In genomic region chr10:104924101-104924795, GRCh38 we compare ENCODE assay signal across 17 cellular contexts.
DNase-seq lines count a peak whose midpoint lies in the region; ATAC-seq and TF ChIP-seq lines count a peak whose summit lies in the region.
"Had no signal": no experiment of that assay in that cellular context is flagged by ENCODE, and none has a peak within 500 bp of the region (broad histone marks: within the 10 kb centered on the region; RNA-seq: fewer than 3 reads in every experiment).

No MANE protein-coding gene starts in this region.

- POLR2A ChIA-PET in WTC11 (lab: Charles Lee) = no interaction called here

- no peaks in the 10 kb centered on the region for H4K20me1 ChIP-seq in neural progenitor cell (ENCODE audit: low read depth)
- H4K20me1 ChIP-seq: BLaER1 treated with 17β-estradiol and CSF1 and Interleukin-3, amounts not matched to agents 10 nM and 100 nM had no signal

- H3K4me3 ChIP-seq in cardiac muscle cell (no peak overlapping the region), neural progenitor cell (no peak overlapping the region)
- H3K4me3 ChIP-seq: A549; BLaER1 treated with 17β-estradiol and CSF1 and Interleukin-3, amounts not matched to agents 10 nM and 100 nM had no signal

- H2AFZ ChIP-seq in neural progenitor cell (replicated peaks) = no peak overlapping the region

- H3K9me3 Mint-ChIP-seq in WTC11 (no peaks in the 10 kb centered on the region), neural progenitor cell (no peaks in the 10 kb centered on the region)
- H3K9me3 Mint-ChIP-seq: CD4-positive, alpha-beta T cell; CD8-positive, alpha-beta T cell had no signal

- H3K4me1 Mint-ChIP-seq in WTC11 = peaks cover 17% of the 10 kb centered on the region
- H3K4me1 Mint-ChIP-seq in neural progenitor cell = no peaks in the 10 kb centered on the region
- H3K4me1 Mint-ChIP-seq: B cell had no signal

- peak in 1 of 2 donors; percentile 91 for DNase-seq in cardiac muscle cell (ENCODE audit: low read depth in 1 of 2, low spot score in 1 of 2)
- DNase-seq in left cardiac atrium = no peak
- DNase-seq in WTC11 (ENCODE audit: low spot score) = no peak
- DNase-seq in neural progenitor cell (ENCODE audit: low spot score) = peak; percentile 5
- no peak for DNase-seq in HCEC 1CT
- DNase-seq: Caco-2; Calu3; CD4-positive, alpha-beta T cell; CD8-positive, alpha-beta T cell; DMS79 treated with DMSO at 0.1 percent for 48 hours; GF-D8 had no signal

- H3K27ac Mint-ChIP-seq in WTC11 (no peak overlapping the region), neural progenitor cell (no peak overlapping the region)
- H3K27ac Mint-ChIP-seq: B cell; CD4-positive, alpha-beta T cell; CD8-positive, alpha-beta T cell had no signal

- H3K36me3 ChIP-seq in cardiac muscle cell (no peaks in the 10 kb centered on the region), neural progenitor cell (no peaks in the 10 kb centered on the region)
- H3K36me3 ChIP-seq: BLaER1 treated with 17β-estradiol and CSF1 and Interleukin-3, amounts not matched to agents 10 nM and 100 nM had no signal

- no peaks in the 10 kb centered on the region for H3K36me3 Mint-ChIP-seq in WTC11
- no peaks in the 10 kb centered on the region for H3K36me3 Mint-ChIP-seq in neural progenitor cell
- H3K36me3 Mint-ChIP-seq: CD8-positive, alpha-beta T cell had no signal

- no peak overlapping the region for H3K4me2 ChIP-seq in neural progenitor cell
- H3K4me2 ChIP-seq: A549; BLaER1 treated with 17β-estradiol and CSF1 and Interleukin-3, amounts not matched to agents 10 nM and 100 nM had no signal

- intact Hi-C loops in left cardiac atrium (cut with DNase I) = loop anchor here (2.0 to 10.0 kb wide), 3 partner anchors 273 to 509 kb away; partner anchors contain the start of gene SORCS3 (in 1 of the 2)

- ATAC-seq in left cardiac atrium (no peak), WTC11 (peak; percentile 64), HG02678 (IDR thresholded peaks at IDR 0.05; ENCODE audit: unreplicated experiment) (no peak)
- ATAC-seq: A549; CD8-positive, alpha-beta T cell had no signal

- TF ChIP-seq CTCF in cardiac muscle cell (IDR thresholded peaks at IDR 0.05; ENCODE audit: low read depth, low read length) = no peak
- TF ChIP-seq CTCF in WTC11 (IDR thresholded peaks at IDR 0.05) = no peak
- no peak for TF ChIP-seq CTCF in neural progenitor cell (IDR thresholded peaks at IDR 0.05)

- no peak overlapping the region for H3K9ac ChIP-seq in neural progenitor cell
- H3K9ac ChIP-seq: BLaER1 treated with 17β-estradiol and CSF1 and Interleukin-3, amounts not matched to agents 10 nM and 100 nM had no signal

- H3K27me3 Mint-ChIP-seq in WTC11 (ENCODE audit: low read depth) (no peaks in the 10 kb centered on the region), neural progenitor cell (ENCODE audit: insufficient read depth, low read depth) (peaks cover 2% of the 10 kb centered on the region)
- H3K27me3 Mint-ChIP-seq: B cell had no signal

- no peaks in the 10 kb centered on the region for H3F3A ChIP-seq in neural progenitor cell (ENCODE audit: low read depth)

- no peaks in the 10 kb centered on the region for H3K9me3 ChIP-seq in cardiac muscle cell (ENCODE audit: low read depth)
- H3K9me3 ChIP-seq in neural progenitor cell (ENCODE audit: low read depth) = no peaks in the 10 kb centered on the region
- H3K9me3 ChIP-seq: A549; BLaER1 treated with 17β-estradiol and CSF1 and Interleukin-3, amounts not matched to agents 10 nM and 100 nM; Caco-2 had no signal

- H3K27me3 ChIP-seq in cardiac muscle cell (no peaks in the 10 kb centered on the region), neural progenitor cell (no peaks in the 10 kb centered on the region)
- H3K27me3 ChIP-seq: BLaER1 treated with 17β-estradiol and CSF1 and Interleukin-3, amounts not matched to agents 10 nM and 100 nM had no signal

- H3K79me2 ChIP-seq in neural progenitor cell (ENCODE audit: low read depth) = no peaks in the 10 kb centered on the region

- H3K27ac ChIP-seq in cardiac muscle cell = peak overlapping the region; percentile 73
- no peak overlapping the region for H3K27ac ChIP-seq in neural progenitor cell
- H3K27ac ChIP-seq: 22Rv1; A549; BLaER1 treated with 17β-estradiol and CSF1 and Interleukin-3, amounts not matched to agents 10 nM and 100 nM; C4-2B had no signal

- H3K4me1 ChIP-seq in cardiac muscle cell (ENCODE audit: low read depth) (peaks cover 21% of the 10 kb centered on the region), neural progenitor cell (peaks cover 6% of the 10 kb centered on the region)
- H3K4me1 ChIP-seq: A549; BLaER1 treated with 17β-estradiol and CSF1 and Interleukin-3, amounts not matched to agents 10 nM and 100 nM; Caco-2 had no signal

- H3K4me3 Mint-ChIP-seq in WTC11 (no peak overlapping the region), neural progenitor cell (no peak overlapping the region)
- H3K4me3 Mint-ChIP-seq: B cell; CD4-positive, alpha-beta T cell; CD8-positive, alpha-beta T cell had no signal

- CTCF ChIA-PET in WTC11 (lab: Charles Lee) = interaction anchor here (0.6 to 3.3 kb wide), 10 partner anchors 8 to 302 kb away, joined by 3 to 22 read pairs (median 4); partner anchors contain the start of gene SORCS3

TF ChIP-seq in WTC11, 78 proteins besides CTCF, POLR2A, EP300 and RAD21:
- TF ChIP-seq NR2C2 (CRISPR knock-in tag; IDR thresholded peaks at IDR 0.05) = no peak
- no peak for TF ChIP-seq MLX (CRISPR knock-in tag; IDR thresholded peaks at IDR 0.05)
- no peak for TF ChIP-seq MXD4 (CRISPR knock-in tag; IDR thresholded peaks at IDR 0.05; ENCODE audit: borderline replicate concordance)
- no peak for TF ChIP-seq MYBL2 (CRISPR knock-in tag; IDR thresholded peaks at IDR 0.05)
- TF ChIP-seq PRRX2 (CRISPR knock-in tag; IDR thresholded peaks at IDR 0.05) = no peak
- TF ChIP-seq FOXP1 (CRISPR knock-in tag; IDR thresholded peaks at IDR 0.05; ENCODE audit: borderline replicate concordance) = no peak
- no peak for TF ChIP-seq CBFB (CRISPR knock-in tag; IDR thresholded peaks at IDR 0.05; ENCODE audit: low read depth)
- no peak for TF ChIP-seq ESRRA (CRISPR knock-in tag; IDR thresholded peaks at IDR 0.05; ENCODE audit: borderline replicate concordance)
- no peak for TF ChIP-seq HMGA2 (CRISPR knock-in tag; IDR thresholded peaks at IDR 0.05)
- no peak for TF ChIP-seq USF2 (CRISPR knock-in tag; IDR thresholded peaks at IDR 0.05)
- TF ChIP-seq ZNF423 (CRISPR knock-in tag; IDR thresholded peaks at IDR 0.05) = no peak
